In genomic region chr12:48288387-48289268, GRCh38 we compare ENCODE assay signal across 1 cellular context.
TF ChIP-seq lines count a peak whose summit lies in the region.

No MANE protein-coding gene starts in this region.

TF ChIP-seq in GM23338, 12 proteins besides CTCF, POLR2A, EP300 and RAD21 (continued from another document):
- no peak for TF ChIP-seq ZNF462 (CRISPR knock-in tag; IDR thresholded peaks at IDR 0.05)
TF ChIP-seq in GM23338: peak in this region for 0.
